ENCODE assay signal across 20 cellular contexts in genomic region chr20:46648903-46649649, GRCh38. TPM values are rescaled to one million over a fixed set of nuclear protein-coding genes. Genes with fewer than 3 reads are reported as not detected.
DNase-seq lines count a peak whose midpoint lies in the region; ATAC-seq, FAIRE-seq and TF ChIP-seq lines count a peak whose summit lies in the region.
"Had no signal": no experiment of that assay in that cellular context is flagged by ENCODE, and none has a peak within 500 bp of the region (broad histone marks: within the 10 kb centered on the region; RNA-seq: fewer than 3 reads in every experiment).

No MANE protein-coding gene starts in this region.

- TF ChIP-seq POLR2A in GM12878 (IDR thresholded peaks at IDR 0.05; ENCODE audit: low read depth, low read length), result no peak

- H3K79me2 ChIP-seq in GM12878 (ENCODE audit: control insufficient read depth, insufficient read depth, low read length), result no peaks in the 10 kb centered on the region
- H3K79me2 ChIP-seq in neural progenitor cell (ENCODE audit: low read depth), result no peaks in the 10 kb centered on the region

- no peak for TF ChIP-seq RAD21 in GM12878 (IDR thresholded peaks at IDR 0.05; ENCODE audit: insufficient read depth, low read depth, low read length)

- H3K9me3 ChIP-seq in GM12878 (replicated peaks; ENCODE audit: control insufficient read depth, insufficient read depth, low read length) (no peaks in the 10 kb centered on the region), neural progenitor cell (ENCODE audit: low read depth) (no peaks in the 10 kb centered on the region)
- H3K9me3 ChIP-seq: uterus had no signal

- DNase-seq in NCI-H2227 treated with DMSO at 0.1 percent for 48 hours (lab: John Stamatoyannopoulos, UW), result peak; percentile 14
- DNase-seq in GM12878 (ENCODE audit: low read depth, low spot score), result no peak
- peak; percentile 38 for DNase-seq in neural progenitor cell (ENCODE audit: low spot score)
- DNase-seq in NCI-H187 (lab: John Stamatoyannopoulos, UW), result no peak
- DNase-seq in NCI-H2171 treated with DMSO at 0.1 percent for 48 hours (lab: John Stamatoyannopoulos, UW), result no peak
- DNase-seq in NCI-H2029 treated with DMSO at 0.1 percent for 48 hours (lab: John Stamatoyannopoulos, UW), result no peak
- DNase-seq: AML-193; amniotic stem cell; midbrain; NCI-H1436 treated with DMSO at 0.1 percent for 48 hours; stimulated activated naive B cell treated with anti-CD40 and anti-IgM and Interleukin-4, amounts not matched to agents 10 μg/mL and 1 μg/mL and 100 μg/mL, for 72 hours; uterus had no signal

- SMC1A ChIA-PET in GM12878 (lab: Charles Lee; ENCODE audit: uncharacterized antibody, unreplicated experiment), result interaction anchor here (0.8 kb wide), 1 partner anchor 32 kb away, joined by 4 read pairs; no protein-coding TSS in a partner anchor

- H3K27me3 Mint-ChIP-seq in neural progenitor cell (ENCODE audit: insufficient read depth, low read depth), result peaks cover 4% of the 10 kb centered on the region

- H3K9ac ChIP-seq in GM12878 (ENCODE audit: control insufficient read depth, insufficient read depth, low read length) (no peak overlapping the region), neural progenitor cell (no peak overlapping the region)

- POLR2A ChIA-PET in GM12878 (lab: Charles Lee), result no interaction called here

- no peaks in the 10 kb centered on the region for H3K4me1 ChIP-seq in GM12878 (ENCODE audit: control insufficient read depth, insufficient read depth, low read length)
- peaks cover 34% of the 10 kb centered on the region for H3K4me1 ChIP-seq in neural progenitor cell

- H3K36me3 ChIP-seq in GM12878 (ENCODE audit: control insufficient read depth in 2 of 2, insufficient read depth in 2 of 2, low read length in 1 of 2), result no peaks in the 10 kb centered on the region
- H3K36me3 ChIP-seq in neural progenitor cell, result no peaks in the 10 kb centered on the region
- H3K36me3 ChIP-seq: uterus had no signal

- no TSS peak for BruUV-seq in GM12878 (replicated peaks; lab: Mats Ljungman, UMichigan)

- H3K27me3 ChIP-seq in GM12878 (replicated peaks in 1 of 2; ENCODE audit: control insufficient read depth in 2 of 2, insufficient read depth in 2 of 2, low read length in 1 of 2) (peaks cover 0 to 2% of the 10 kb centered on the region in 2 experiments; a peak in 2 of 4 replicates), neural progenitor cell (peaks cover 46% of the 10 kb centered on the region)
- H3K27me3 ChIP-seq: uterus had no signal

- H3K4me1 Mint-ChIP-seq in neural progenitor cell, result peaks cover 40% of the 10 kb centered on the region
- H3K4me1 Mint-ChIP-seq: activated T-helper 17 cell treated with anti-CD3 and anti-CD28 coated beads, Interleukin-2, amount 50 U/mL, for 72 hours; IgD-negative memory B cell had no signal

- no peak overlapping the region for H3K4me2 ChIP-seq in GM12878 (ENCODE audit: control insufficient read depth, insufficient read depth)
- H3K4me2 ChIP-seq in neural progenitor cell, result peak overlapping the region; percentile 43

- ATAC-seq in GM12878 (peak; percentile 50; the same call in 2 of the 3 replicates), GM21737 (IDR thresholded peaks at IDR 0.05; ENCODE audit: unreplicated experiment) (no peak)
- ATAC-seq: activated T-helper 17 cell treated with anti-CD3 and anti-CD28 coated beads, Interleukin-2, amount 50 U/mL, for 72 hours; stimulated activated naive B cell treated with anti-CD40 and anti-IgM and Interleukin-4, amounts not matched to agents 10 μg/mL and 1 μg/mL and 100 μg/mL, for 72 hours had no signal

- TF ChIP-seq EP300 in GM12878 (IDR thresholded peaks at IDR 0.05; ENCODE audit: borderline replicate concordance in 1 of 2, control insufficient read depth in 1 of 2, low read depth in 2 of 2, low read length in 2 of 2), result no peak

- 38% methylated on average over 8 of the region's 8 CpGs for WGBS in GM12878 (ENCODE audit: insufficient coverage, insufficient replicate concordance, low lambda C conversion rate, missing lambda C conversion rate)

- no peak overlapping the region for H3K27ac ChIP-seq in GM12878 (ENCODE audit: control insufficient read depth, insufficient read depth)
- H3K27ac ChIP-seq in neural progenitor cell, result no peak overlapping the region
- H3K27ac ChIP-seq: skin epidermis, uterus had no signal

- no peak for FAIRE-seq in GM12878 (lab: Jason Lieb, UNC)
- FAIRE-seq: endothelial cell of umbilical vein, frontal cortex, H54 had no signal

- no peaks in the 10 kb centered on the region for H3K9me3 Mint-ChIP-seq in neural progenitor cell
- H3K9me3 Mint-ChIP-seq: activated T-helper 17 cell treated with anti-CD3 and anti-CD28 coated beads, Interleukin-2, amount 50 U/mL, for 72 hours; stimulated activated naive B cell treated with anti-CD40 and anti-IgM and Interleukin-4, amounts not matched to agents 10 μg/mL and 1 μg/mL and 100 μg/mL, for 72 hours had no signal

- H3K4me3 Mint-ChIP-seq in neural progenitor cell, result no peak overlapping the region
- H3K4me3 Mint-ChIP-seq: activated T-helper 17 cell treated with anti-CD3 and anti-CD28 coated beads, Interleukin-2, amount 50 U/mL, for 72 hours; stimulated activated naive B cell treated with anti-CD40 and anti-IgM and Interleukin-4, amounts not matched to agents 10 μg/mL and 1 μg/mL and 100 μg/mL, for 72 hours had no signal

- H4K20me1 ChIP-seq in GM12878 (ENCODE audit: control insufficient read depth, insufficient read depth) (no peaks in the 10 kb centered on the region), neural progenitor cell (ENCODE audit: low read depth) (peaks cover 16% of the 10 kb centered on the region)

- no peaks in the 10 kb centered on the region for H3K36me3 Mint-ChIP-seq in neural progenitor cell

- H3K27ac Mint-ChIP-seq in neural progenitor cell, result peak overlapping the region; percentile 14
- H3K27ac Mint-ChIP-seq: activated T-helper 17 cell treated with anti-CD3 and anti-CD28 coated beads, Interleukin-2, amount 50 U/mL, for 72 hours; IgD-negative memory B cell; stimulated activated naive B cell treated with anti-CD40 and anti-IgM and Interleukin-4, amounts not matched to agents 10 μg/mL and 1 μg/mL and 100 μg/mL, for 72 hours had no signal

- RAD21 ChIA-PET in GM12878 (lab: Charles Lee; ENCODE audit: unreplicated experiment), result no interaction called here

- in situ Hi-C loops in GM12878 (cut with MboI), result no loop called here

- H3K4me3 ChIP-seq in GM12878 (no peak overlapping the region), neural progenitor cell (no peak overlapping the region)
- H3K4me3 ChIP-seq: skin epidermis, uterus had no signal

- intact Hi-C loops in GM12878 (cut with micrococcal nuclease; ENCODE audit: unreplicated experiment), result no loop called here

- no peak overlapping the region for H2AFZ ChIP-seq in GM12878 (ENCODE audit: control insufficient read depth, low read depth, low read length)
- H2AFZ ChIP-seq in neural progenitor cell (replicated peaks), result no peak overlapping the region

- peaks cover 36% of the 10 kb centered on the region for H3F3A ChIP-seq in neural progenitor cell (ENCODE audit: low read depth)

- CTCF ChIA-PET in GM12878 (lab: Yijun Ruan, JAX), result interaction anchor here (0.9 to 1.1 kb wide), 2 partner anchors 32 to 125 kb away, joined by 3 to 5 read pairs; no protein-coding TSS in a partner anchor

- TF ChIP-seq CTCF in GM12873 (IDR thresholded peaks at IDR 0.05; ENCODE audit: insufficient read depth, low read depth, low read length, missing control alignments) (peak; percentile 21), GM12878 (IDR thresholded peaks at IDR 0.05 in 2 of 3, conservative IDR thresholded peaks at IDR 0.05 in 1 of 3; ENCODE audit: control insufficient read depth in 2 of 3, extremely low read depth in 1 of 3, insufficient read depth in 1 of 3, low read depth in 3 of 3, low read length in 3 of 3) (no peak), neural progenitor cell (IDR thresholded peaks at IDR 0.05) (peak; percentile 19)

TF ChIP-seq in GM12878, 131 proteins besides CTCF, POLR2A, EP300 and RAD21 (continues in another document):
- TF ChIP-seq CBX5 (IDR thresholded peaks at IDR 0.05; ENCODE audit: low read depth), result no peak

RNA-seq across cellular contexts. Expression of gene SLC13A3, which starts 2.2 kb away (rescaled TPM):
- total RNA-seq in GM12878 (2013; cell fraction: nucleolus; rRNA removed), result 0.95 and 1.1 TPM in 2 replicates
- total RNA-seq in GM12878 (2014; rRNA removed), result not detected in 2 replicates
- total RNA-seq in GM12878 (2014; rRNA removed; fragmentation: Illumina TruSeq; extraction: Trizol), result 0.09 TPM in 1 of 2 replicates, not detected in the other
- 0.48 TPM in 1 of 2 replicates, not detected in the other for total RNA-seq in GM12878 (2021)
- polyA plus RNA-seq in GM12878 (2011; ENCODE audit: low read depth), result 0.16 TPM
- polyA plus RNA-seq in GM12878 (2011; rRNA removed), result 0.45 and 0.76 TPM in 2 replicates
- polyA plus RNA-seq in GM12878 (2011; cell fraction: cytosol; rRNA removed), result 0.55 and 0.66 TPM in 2 replicates
- 0.89 and 1.2 TPM in 2 replicates for polyA plus RNA-seq in GM12878 (2011; cell fraction: nucleus; rRNA removed)
- polyA plus RNA-seq in GM12878 (2012), result 0.08 TPM in 2 replicates
- polyA plus RNA-seq in GM12878 (2014; fragmentation: Illumina TruSeq; extraction: Trizol), result 0.03 TPM in 1 of 2 replicates, not detected in the other
- polyA plus RNA-seq in GM12878 (2014; fragmentation: Nextera tagmentation; extraction: Ambion mirVana), result under 1 TPM; 0.04 to 0.05 TPM
- polyA plus RNA-seq in GM12878 (2014; rRNA removed), result 0.06 and 0.24 TPM in 2 replicates
- not detected for polyA plus RNA-seq in GM12878 (2016; fragmentation: Nextera tagmentation; extraction: Ambion mirVana)
- 0.73 and 0.98 TPM in 2 replicates for polyA minus RNA-seq in GM12878 (2011; rRNA and poly(A)+ RNA removed)
- 0.27 and 0.52 TPM in 2 replicates for polyA minus RNA-seq in GM12878 (2011; cell fraction: cytosol; rRNA and poly(A)+ RNA removed)
- 0.86 and 1.1 TPM in 2 replicates for polyA minus RNA-seq in GM12878 (2011; cell fraction: nucleus; rRNA and poly(A)+ RNA removed)
- 4.5 and 7.4 TPM in 2 replicates for total RNA-seq in neural progenitor cell (ENCODE audit: low replicate concordance)
- total RNA-seq: activated T-helper 17 cell treated with anti-CD3 and anti-CD28 coated beads, Interleukin-2, amount 50 U/mL, for 72 hours had no signal
- polyA plus RNA-seq: IgD-negative memory B cell had no signal

RNA-seq across cellular contexts. Expression of gene TP53RK, which starts 40.2 kb away (rescaled TPM):
- total RNA-seq in GM12878 (2013; cell fraction: nucleolus; rRNA removed), result 19.6 and 20.3 TPM in 2 replicates
- 23.1 and 25.8 TPM in 2 replicates for total RNA-seq in GM12878 (2014; rRNA removed)
- 14.6 and 14.8 TPM in 2 replicates for total RNA-seq in GM12878 (2014; rRNA removed; fragmentation: Illumina TruSeq; extraction: Trizol)
- total RNA-seq in GM12878 (2021), result 14.3 and 15.5 TPM in 2 replicates
- polyA plus RNA-seq in GM12878 (2011; ENCODE audit: low read depth), result 5.2 TPM
- polyA plus RNA-seq in GM12878 (2011; rRNA removed), result 19.8 and 24.7 TPM in 2 replicates
- 11.8 and 12.5 TPM in 2 replicates for polyA plus RNA-seq in GM12878 (2011; cell fraction: cytosol; rRNA removed)
- 7.0 and 8.5 TPM in 2 replicates for polyA plus RNA-seq in GM12878 (2011; cell fraction: nucleus; rRNA removed)
- 6.4 and 8.9 TPM in 2 replicates for polyA plus RNA-seq in GM12878 (2012)
- polyA plus RNA-seq in GM12878 (2014; fragmentation: Illumina TruSeq; extraction: Trizol), result 12.8 and 14.1 TPM in 2 replicates
- 1 to 10 TPM; 3.8 to 6.2 TPM for polyA plus RNA-seq in GM12878 (2014; fragmentation: Nextera tagmentation; extraction: Ambion mirVana)
- 16.2 and 16.7 TPM in 2 replicates for polyA plus RNA-seq in GM12878 (2014; rRNA removed)
- 10 to 100 TPM; 20.8 to 22.3 TPM for polyA plus RNA-seq in GM12878 (2016; fragmentation: Nextera tagmentation; extraction: Ambion mirVana)
- 12.6 and 13.1 TPM in 2 replicates for polyA minus RNA-seq in GM12878 (2011; rRNA and poly(A)+ RNA removed)
- 4.7 and 7.5 TPM in 2 replicates for polyA minus RNA-seq in GM12878 (2011; cell fraction: cytosol; rRNA and poly(A)+ RNA removed)
- 6.2 and 9.7 TPM in 2 replicates for polyA minus RNA-seq in GM12878 (2011; cell fraction: nucleus; rRNA and poly(A)+ RNA removed)
- total RNA-seq in neural progenitor cell (ENCODE audit: low replicate concordance), result 15.9 and 16.3 TPM in 2 replicates

Comparison
In these comparisons a context has a peak if more than half of its experiments do, and no peak if none do; other contexts are left out.
1. CTCF ChIP-seq: peak in GM12873 (single experiment) and neural progenitor cell (single experiment); none in GM12878 (0 of 3).
2. DNase-seq: peak in NCI-H2227 treated with DMSO at 0.1 percent for 48 hours (single experiment) and neural progenitor cell (single experiment); none in GM12878 (single experiment), NCI-H187 (0 of 2), NCI-H2171 treated with DMSO at 0.1 percent for 48 hours (single experiment) and NCI-H2029 treated with DMSO at 0.1 percent for 48 hours (single experiment).